ENCODE assay signal across 8 cellular contexts in genomic region chr17:63954402-63955063, GRCh38. TPM values are rescaled to one million over a fixed set of nuclear protein-coding genes. Genes with fewer than 3 reads are reported as not detected.
A peak's percentile ranks its signal among the peaks of the same experiment; 100 is the strongest.
DNase-seq lines count a peak whose midpoint lies in the region; ATAC-seq and FAIRE-seq lines count a peak whose summit lies in the region.

No MANE protein-coding gene starts in this region.

- H3K36me3 ChIP-seq in small intestine (ENCODE audit: control insufficient read depth in 2 of 2, insufficient read depth in 2 of 2, low read length in 2 of 2): no peaks in the 10 kb centered on the region

- peak; percentile 68 to 69 for ATAC-seq in activated CD4-positive, CD25-positive, alpha-beta regulatory T cell treated with anti-CD3 and anti-CD28 coated beads, Interleukin-2, amount 50 U/mL, for 24 hours
- ATAC-seq in HG03196 (IDR thresholded peaks at IDR 0.05; ENCODE audit: unreplicated experiment): peak; percentile 60

- H3K9me3 ChIP-seq in small intestine (ENCODE audit: control insufficient read depth, low read depth): no peaks in the 10 kb centered on the region

- no peak for DNase-seq in activated CD4-positive, CD25-positive, alpha-beta regulatory T cell treated with anti-CD3 and anti-CD28 coated beads, Interleukin-2, amount 50 U/mL, for 72 hours
- peak; percentile 50 to 51 for DNase-seq in activated T-cell treated with anti-CD3 and anti-CD28 coated beads, Interleukin-2, amount 50 U/mL, for 48 hours
- peak; percentile 5 for DNase-seq in small intestine
- no peak for DNase-seq in ecto neural progenitor cell (ENCODE audit: low spot score)
- DNase-seq in NCI-H2227 (lab: John Stamatoyannopoulos, UW; ENCODE audit: unreplicated experiment): no peak
- no peak for DNase-seq in NCI-H2081 treated with DMSO at 0.1 percent for 48 hours (lab: John Stamatoyannopoulos, UW)

- no peak for FAIRE-seq in small intestine (lab: Jason Lieb, UNC)

- H3K4me3 ChIP-seq in small intestine (ENCODE audit: low read depth in 1 of 2, low read length in 2 of 2): no peak overlapping the region

- WGBS in small intestine, 3 donors: 41 to 50% (median 43%) methylated on average over 10 to 11 of the region's 11 CpGs

- no peaks in the 10 kb centered on the region for H3K27me3 ChIP-seq in small intestine (ENCODE audit: control insufficient read depth in 2 of 2, insufficient read depth in 2 of 2, low read length in 2 of 2)

- no peak overlapping the region for H3K27ac ChIP-seq in small intestine (ENCODE audit: low read depth in 1 of 2, low read length in 1 of 2)

- H3K4me1 ChIP-seq in small intestine (ENCODE audit: control insufficient read depth in 2 of 2, insufficient read depth in 1 of 2, low read depth in 1 of 2, low read length in 1 of 2): no peaks in the 10 kb centered on the region

RNA-seq across cellular contexts. Expression of gene SCN4A, which starts 18.2 kb away (rescaled TPM):
- under 1 TPM in 1 of 3 donors, not detected in 2; 0.46 TPM for polyA plus RNA-seq in small intestine

RNA-seq across cellular contexts. Expression of gene CD79B, which starts 22.4 kb away (rescaled TPM):
- polyA plus RNA-seq in small intestine: 1 to 10 TPM in 2 of 3 donors, under 1 TPM in 1; 0.45 to 8.7 (median 4.6) TPM

RNA-seq across cellular contexts. Expression of gene GH1, which starts 35.9 kb away (rescaled TPM):
- not detected for polyA plus RNA-seq in small intestine

RNA-seq across cellular contexts. Expression of gene CSHL1, which starts 43.5 kb away (rescaled TPM):
- not detected for polyA plus RNA-seq in small intestine

RNA-seq across cellular contexts. Expression of gene PRR29, which starts 43.6 kb away (rescaled TPM):
- polyA plus RNA-seq in small intestine: under 1 TPM in 1 of 3 donors, not detected in 2; 0.16 TPM

Comparison
In these comparisons a context has a peak if more than half of its experiments do, and no peak if none do; other contexts are left out.
1. DNase-seq: peak in activated T-cell treated with anti-CD3 and anti-CD28 coated beads, Interleukin-2, amount 50 U/mL, for 48 hours (2 of 2) and small intestine (single experiment); none in activated CD4-positive, CD25-positive, alpha-beta regulatory T cell treated with anti-CD3 and anti-CD28 coated beads, Interleukin-2, amount 50 U/mL, for 72 hours (single experiment), ecto neural progenitor cell (single experiment), NCI-H2227 (single experiment) and NCI-H2081 treated with DMSO at 0.1 percent for 48 hours (single experiment).